Comparison of ENCODE assay signal across 1 cellular context in the genomic region with DNA sequence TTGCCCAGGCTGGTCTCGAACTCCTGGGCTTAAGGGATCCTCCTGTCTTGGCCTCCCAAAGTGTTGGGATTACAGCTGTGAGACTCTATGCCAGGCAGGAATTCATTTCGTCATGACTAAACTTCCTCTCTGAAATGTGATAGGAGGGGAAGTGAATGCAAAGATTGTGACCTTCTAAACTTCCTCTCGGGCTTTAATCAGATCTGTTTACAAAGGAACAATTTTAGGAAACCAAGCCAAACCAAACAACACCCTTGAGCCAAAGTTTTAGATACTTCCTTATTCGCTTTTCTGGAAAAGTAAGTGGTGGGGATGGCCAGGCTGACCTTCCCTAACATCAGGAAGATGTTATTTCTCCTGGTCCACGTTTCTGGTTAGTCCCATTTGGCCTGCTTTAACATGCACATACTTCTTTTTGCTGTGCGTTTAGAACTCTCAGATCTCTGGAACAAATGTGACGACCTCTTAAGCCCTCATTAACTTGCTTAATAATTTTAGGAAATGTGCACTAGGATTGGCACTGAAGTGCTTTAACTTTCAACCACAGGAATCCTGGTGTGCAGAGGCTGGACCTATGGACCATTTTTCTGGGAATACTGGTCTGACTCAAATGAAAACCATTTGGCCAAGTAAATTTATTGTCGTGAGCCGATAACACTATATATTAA.
A peak's percentile ranks its signal among the peaks of the same experiment; 100 is the strongest.
TF ChIP-seq lines count a peak whose summit lies in the region.

No MANE protein-coding gene starts in this region.

TF ChIP-seq in HepG2, 621 proteins besides CTCF, POLR2A, EP300 and RAD21 (continued from another document and continues in another):
- TF ChIP-seq ZBTB37 (CRISPR knock-in tag; IDR thresholded peaks at IDR 0.05) (no peak), ZBTB40 (IDR thresholded peaks at IDR 0.05) (no peak), ZBTB40 (CRISPR knock-in tag; IDR thresholded peaks at IDR 0.05) (no peak), NFYB (CRISPR knock-in tag; IDR thresholded peaks at IDR 0.05) (no peak), SRSF4 (IDR thresholded peaks at IDR 0.05; ENCODE audit: low read depth, low read length, poor library complexity, severe bottlenecking) (no peak), ZKSCAN8 (CRISPR knock-in tag; IDR thresholded peaks at IDR 0.05; ENCODE audit: borderline replicate concordance) (no peak), STAG1 (CRISPR knock-in tag; IDR thresholded peaks at IDR 0.05) (no peak), CBX1 (IDR thresholded peaks at IDR 0.05; ENCODE audit: low read depth) (no peak), ZBTB39 (CRISPR knock-in tag; IDR thresholded peaks at IDR 0.05) (no peak), PHF21A (CRISPR knock-in tag; IDR thresholded peaks at IDR 0.05) (no peak), ZNF354B (CRISPR knock-in tag; IDR thresholded peaks at IDR 0.05) (no peak), ZNF644 (CRISPR knock-in tag; IDR thresholded peaks at IDR 0.05; ENCODE audit: low read depth) (no peak), ZNF264 (CRISPR knock-in tag; IDR thresholded peaks at IDR 0.05) (no peak), RXRA (CRISPR knock-in tag; IDR thresholded peaks at IDR 0.05) (no peak), BRD4 (CRISPR knock-in tag; IDR thresholded peaks at IDR 0.05) (no peak), ZBTB10 (CRISPR knock-in tag; IDR thresholded peaks at IDR 0.05; ENCODE audit: borderline replicate concordance) (no peak), ZNF468 (CRISPR knock-in tag; IDR thresholded peaks at IDR 0.05) (no peak), ZNF484 (CRISPR knock-in tag; IDR thresholded peaks at IDR 0.05; ENCODE audit: borderline replicate concordance, low read depth) (no peak), GPN1 (CRISPR knock-in tag; IDR thresholded peaks at IDR 0.05; ENCODE audit: borderline replicate concordance) (no peak), ZSCAN5A (CRISPR knock-in tag; IDR thresholded peaks at IDR 0.05; ENCODE audit: borderline replicate concordance) (no peak), SALL1 (CRISPR knock-in tag; IDR thresholded peaks at IDR 0.05) (peak; percentile 34; the same call in 1 of the 2 replicates)
- TF ChIP-seq, protein P1, sequence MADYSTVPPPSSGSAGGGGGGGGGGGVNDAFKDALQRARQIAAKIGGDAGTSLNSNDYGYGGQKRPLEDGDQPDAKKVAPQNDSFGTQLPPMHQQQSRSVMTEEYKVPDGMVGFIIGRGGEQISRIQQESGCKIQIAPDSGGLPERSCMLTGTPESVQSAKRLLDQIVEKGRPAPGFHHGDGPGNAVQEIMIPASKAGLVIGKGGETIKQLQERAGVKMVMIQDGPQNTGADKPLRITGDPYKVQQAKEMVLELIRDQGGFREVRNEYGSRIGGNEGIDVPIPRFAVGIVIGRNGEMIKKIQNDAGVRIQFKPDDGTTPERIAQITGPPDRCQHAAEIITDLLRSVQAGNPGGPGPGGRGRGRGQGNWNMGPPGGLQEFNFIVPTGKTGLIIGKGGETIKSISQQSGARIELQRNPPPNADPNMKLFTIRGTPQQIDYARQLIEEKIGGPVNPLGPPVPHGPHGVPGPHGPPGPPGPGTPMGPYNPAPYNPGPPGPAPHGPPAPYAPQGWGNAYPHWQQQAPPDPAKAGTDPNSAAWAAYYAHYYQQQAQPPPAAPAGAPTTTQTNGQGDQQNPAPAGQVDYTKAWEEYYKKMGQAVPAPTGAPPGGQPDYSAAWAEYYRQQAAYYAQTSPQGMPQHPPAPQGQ (CRISPR knock-in tag; IDR thresholded peaks at IDR 0.05; ENCODE audit: borderline replicate concordance), result no peak
- TF ChIP-seq, protein P2, sequence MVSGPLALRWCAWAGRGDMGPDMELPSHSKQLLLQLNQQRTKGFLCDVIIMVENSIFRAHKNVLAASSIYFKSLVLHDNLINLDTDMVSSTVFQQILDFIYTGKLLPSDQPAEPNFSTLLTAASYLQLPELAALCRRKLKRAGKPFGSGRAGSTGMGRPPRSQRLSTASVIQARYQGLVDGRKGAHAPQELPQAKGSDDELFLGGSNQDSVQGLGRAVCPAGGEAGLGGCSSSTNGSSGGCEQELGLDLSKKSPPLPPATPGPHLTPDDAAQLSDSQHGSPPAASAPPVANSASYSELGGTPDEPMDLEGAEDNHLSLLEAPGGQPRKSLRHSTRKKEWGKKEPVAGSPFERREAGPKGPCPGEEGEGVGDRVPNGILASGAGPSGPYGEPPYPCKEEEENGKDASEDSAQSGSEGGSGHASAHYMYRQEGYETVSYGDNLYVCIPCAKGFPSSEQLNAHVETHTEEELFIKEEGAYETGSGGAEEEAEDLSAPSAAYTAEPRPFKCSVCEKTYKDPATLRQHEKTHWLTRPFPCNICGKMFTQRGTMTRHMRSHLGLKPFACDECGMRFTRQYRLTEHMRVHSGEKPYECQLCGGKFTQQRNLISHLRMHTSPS (CRISPR knock-in tag; IDR thresholded peaks at IDR 0.05; ENCODE audit: low read depth), result no peak
- TF ChIP-seq, protein P3, sequence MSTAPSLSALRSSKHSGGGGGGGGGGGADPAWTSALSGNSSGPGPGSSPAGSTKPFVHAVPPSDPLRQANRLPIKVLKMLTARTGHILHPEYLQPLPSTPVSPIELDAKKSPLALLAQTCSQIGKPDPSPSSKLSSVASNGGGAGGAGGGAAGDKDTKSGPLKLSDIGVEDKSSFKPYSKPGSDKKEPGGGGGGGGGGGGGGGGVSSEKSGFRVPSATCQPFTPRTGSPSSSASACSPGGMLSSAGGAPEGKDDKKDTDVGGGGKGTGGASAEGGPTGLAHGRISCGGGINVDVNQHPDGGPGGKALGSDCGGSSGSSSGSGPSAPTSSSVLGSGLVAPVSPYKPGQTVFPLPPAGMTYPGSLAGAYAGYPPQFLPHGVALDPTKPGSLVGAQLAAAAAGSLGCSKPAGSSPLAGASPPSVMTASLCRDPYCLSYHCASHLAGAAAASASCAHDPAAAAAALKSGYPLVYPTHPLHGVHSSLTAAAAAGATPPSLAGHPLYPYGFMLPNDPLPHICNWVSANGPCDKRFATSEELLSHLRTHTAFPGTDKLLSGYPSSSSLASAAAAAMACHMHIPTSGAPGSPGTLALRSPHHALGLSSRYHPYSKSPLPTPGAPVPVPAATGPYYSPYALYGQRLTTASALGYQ (CRISPR knock-in tag; IDR thresholded peaks at IDR 0.05), result no peak
- TF ChIP-seq, protein P4, sequence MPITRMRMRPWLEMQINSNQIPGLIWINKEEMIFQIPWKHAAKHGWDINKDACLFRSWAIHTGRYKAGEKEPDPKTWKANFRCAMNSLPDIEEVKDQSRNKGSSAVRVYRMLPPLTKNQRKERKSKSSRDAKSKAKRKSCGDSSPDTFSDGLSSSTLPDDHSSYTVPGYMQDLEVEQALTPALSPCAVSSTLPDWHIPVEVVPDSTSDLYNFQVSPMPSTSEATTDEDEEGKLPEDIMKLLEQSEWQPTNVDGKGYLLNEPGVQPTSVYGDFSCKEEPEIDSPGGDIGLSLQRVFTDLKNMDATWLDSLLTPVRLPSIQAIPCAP (CRISPR knock-in tag; IDR thresholded peaks at IDR 0.05; ENCODE audit: low read depth), result no peak
- TF ChIP-seq, protein P5, sequence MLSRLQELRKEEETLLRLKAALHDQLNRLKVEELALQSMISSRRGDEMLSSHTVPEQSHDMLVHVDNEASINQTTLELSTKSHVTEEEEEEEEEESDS (CRISPR knock-in tag; IDR thresholded peaks at IDR 0.05; ENCODE audit: borderline replicate concordance), result no peak
